In the genomic region with DNA sequence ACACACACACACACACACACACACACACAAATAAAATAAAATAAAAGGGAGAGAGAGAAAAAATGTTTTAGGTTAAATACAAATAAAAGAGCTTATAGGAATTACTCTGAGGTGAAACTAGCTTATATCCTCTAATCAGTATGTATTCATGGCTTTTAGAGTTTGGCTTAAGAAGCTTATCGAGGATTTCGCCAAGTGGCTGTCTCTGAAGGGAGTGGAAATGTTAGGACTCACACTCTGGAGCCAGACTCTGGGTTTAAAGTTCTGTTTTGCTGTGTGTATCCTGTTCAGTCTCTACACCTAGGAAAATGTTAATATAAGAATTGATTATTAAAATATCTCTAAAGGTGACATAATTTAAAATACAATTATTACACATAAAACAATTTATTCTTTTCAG, we compare ENCODE assay signal across 22 cellular contexts.
DNase-seq lines count a peak whose midpoint lies in the region; FAIRE-seq and TF ChIP-seq lines count a peak whose summit lies in the region.
"Had no signal": no experiment of that assay in that cellular context is flagged by ENCODE, and none has a peak within 500 bp of the region (broad histone marks: within the 10 kb centered on the region; RNA-seq: fewer than 3 reads in every experiment).

No MANE protein-coding gene starts in this region.

- H3K9ac ChIP-seq in neural progenitor cell: no peak overlapping the region
- H3K9ac ChIP-seq: BLaER1 had no signal

- H3K27me3 ChIP-seq in neural progenitor cell: no peaks in the 10 kb centered on the region
- H3K27me3 ChIP-seq: BE2C, BLaER1 had no signal

- H3K79me2 ChIP-seq in neural progenitor cell (ENCODE audit: low read depth): no peaks in the 10 kb centered on the region

- no peaks in the 10 kb centered on the region for H4K20me1 ChIP-seq in neural progenitor cell (ENCODE audit: low read depth)
- H4K20me1 ChIP-seq: BLaER1 had no signal

- H3K27me3 Mint-ChIP-seq in neural progenitor cell (ENCODE audit: insufficient read depth, low read depth): no peaks in the 10 kb centered on the region
- H3K27me3 Mint-ChIP-seq: CD4-positive, alpha-beta memory T cell; CD4-positive, CD25-positive, alpha-beta regulatory T cell; CD8-positive, alpha-beta memory T cell had no signal

- DNase-seq in D721Med (ENCODE audit: insufficient read length, low spot score): peak; percentile 14
- peak; percentile 73 for DNase-seq in NCI-H82 treated with DMSO at 0.1 percent for 48 hours (lab: John Stamatoyannopoulos, UW; ENCODE audit: unreplicated experiment)
- peak; percentile 37 for DNase-seq in retinal pigment epithelial cell (ENCODE audit: low read depth)
- DNase-seq in pons (ENCODE audit: low spot score): no peak
- DNase-seq in GOT3 (lab: John Stamatoyannopoulos, UW): no peak
- no peak for DNase-seq in neural progenitor cell (ENCODE audit: low spot score)
- DNase-seq: 8988T; ACHN; BE2C; C1 segment of cervical spinal cord; Caco-2; Calu3; CD4-positive, alpha-beta memory T cell; CD4-positive, CD25-positive, alpha-beta regulatory T cell; CD8-positive, alpha-beta memory T cell; DMS79 treated with DMSO at 0.1 percent for 48 hours; GF-D8 had no signal

- no peaks in the 10 kb centered on the region for H3K36me3 Mint-ChIP-seq in neural progenitor cell
- H3K36me3 Mint-ChIP-seq: CD14-positive monocyte; CD4-positive, alpha-beta memory T cell; CD4-positive, CD25-positive, alpha-beta regulatory T cell; CD8-positive, alpha-beta memory T cell had no signal

- H3K4me1 Mint-ChIP-seq in neural progenitor cell: no peaks in the 10 kb centered on the region
- H3K4me1 Mint-ChIP-seq: CD14-positive monocyte; CD4-positive, alpha-beta memory T cell; CD4-positive, CD25-positive, alpha-beta regulatory T cell; CD8-positive, alpha-beta memory T cell had no signal

- no peak overlapping the region for H3K4me2 ChIP-seq in neural progenitor cell
- H3K4me2 ChIP-seq: BLaER1 had no signal

- H3K27ac Mint-ChIP-seq in neural progenitor cell: no peak overlapping the region
- H3K27ac Mint-ChIP-seq: CD14-positive monocyte; CD4-positive, alpha-beta memory T cell; CD4-positive, CD25-positive, alpha-beta regulatory T cell; CD8-positive, alpha-beta memory T cell had no signal

- H3F3A ChIP-seq in neural progenitor cell (ENCODE audit: low read depth): no peaks in the 10 kb centered on the region

- H3K4me3 ChIP-seq in retinal pigment epithelial cell (ENCODE audit: low read length): no peak overlapping the region
- H3K4me3 ChIP-seq in neural progenitor cell: no peak overlapping the region
- H3K4me3 ChIP-seq: BLaER1 had no signal

- H3K4me3 Mint-ChIP-seq in neural progenitor cell: no peak overlapping the region
- H3K4me3 Mint-ChIP-seq: CD14-positive monocyte; CD4-positive, alpha-beta memory T cell; CD4-positive, CD25-positive, alpha-beta regulatory T cell; CD8-positive, alpha-beta memory T cell had no signal

- H3K27ac ChIP-seq in neural progenitor cell: no peak overlapping the region
- H3K27ac ChIP-seq: BLaER1 had no signal

- no peaks in the 10 kb centered on the region for H3K4me1 ChIP-seq in neural progenitor cell
- H3K4me1 ChIP-seq: BE2C, BLaER1, Caco-2 had no signal

- peak; percentile 80 for FAIRE-seq in D721Med (lab: Jason Lieb, UNC)
- FAIRE-seq: A204.1, GM12891, GM19239 had no signal

- no peaks in the 10 kb centered on the region for H3K36me3 ChIP-seq in neural progenitor cell
- H3K36me3 ChIP-seq: BE2C, BLaER1 had no signal

- H3K9me3 Mint-ChIP-seq in neural progenitor cell: no peaks in the 10 kb centered on the region

- TF ChIP-seq CTCF in D721Med (IDR thresholded peaks at IDR 0.05; ENCODE audit: insufficient read depth, missing control alignments) (no peak), retinal pigment epithelial cell (conservative IDR thresholded peaks at IDR 0.05; ENCODE audit: low read depth, low read length) (no peak), neural progenitor cell (IDR thresholded peaks at IDR 0.05) (no peak)

- no peak overlapping the region for H2AFZ ChIP-seq in neural progenitor cell (replicated peaks)

- no peaks in the 10 kb centered on the region for H3K9me3 ChIP-seq in neural progenitor cell (ENCODE audit: low read depth)
- H3K9me3 ChIP-seq: BE2C, BLaER1, Caco-2 had no signal

Comparison
In these comparisons a context has a peak if more than half of its experiments do, and no peak if none do; other contexts are left out.
1. DNase-seq: peak in D721Med (single experiment), NCI-H82 treated with DMSO at 0.1 percent for 48 hours (single experiment) and retinal pigment epithelial cell (single experiment); none in pons (single experiment), GOT3 (single experiment) and neural progenitor cell (single experiment).